Comparison of ENCODE assay signal across 8 cellular contexts in the genomic region with DNA sequence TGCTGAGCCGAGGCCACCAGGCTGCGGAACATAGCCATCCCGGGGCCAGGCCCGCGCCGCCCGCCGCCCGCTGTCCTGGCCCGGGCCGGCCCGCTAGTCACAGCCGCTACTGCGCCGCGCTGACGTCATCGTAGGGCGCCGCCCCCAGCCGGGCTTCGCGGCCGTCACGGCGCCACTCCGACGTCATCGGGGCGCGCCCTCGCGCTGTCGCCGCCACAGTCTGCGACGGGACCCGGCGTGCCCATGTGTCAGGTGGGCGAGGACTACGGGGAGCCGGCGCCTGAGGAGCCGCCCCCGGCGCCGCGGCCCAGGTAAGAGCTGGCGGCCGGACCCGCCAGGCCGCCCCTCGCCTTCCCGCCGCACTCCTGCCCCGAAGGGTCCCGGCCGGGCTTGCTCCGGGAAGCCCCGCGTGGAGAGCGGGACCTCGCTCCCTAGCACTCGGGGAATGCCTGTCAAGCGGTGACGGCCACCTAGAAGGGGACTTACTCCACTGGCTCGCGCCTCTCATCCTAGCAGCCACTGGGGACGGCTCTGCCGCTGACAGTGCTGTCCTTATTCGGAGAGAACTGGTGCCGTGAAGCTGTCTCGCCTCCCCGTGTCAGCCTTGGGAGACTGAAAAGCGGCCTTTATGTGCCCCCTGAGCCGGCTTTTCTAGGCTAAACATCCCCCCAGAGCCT. TPM values are rescaled to one million over a fixed set of nuclear protein-coding genes. Genes with fewer than 3 reads are reported as not detected.
A peak's percentile ranks its signal among the peaks of the same experiment; 100 is the strongest.
DNase-seq lines count a peak whose midpoint lies in the region; ATAC-seq and TF ChIP-seq lines count a peak whose summit lies in the region.

A gene (plus strand): TSS at position 216 of the 677 bp plus-strand sequence. CDS start 28 bp downstream, at position 244.
A gene with protein sequence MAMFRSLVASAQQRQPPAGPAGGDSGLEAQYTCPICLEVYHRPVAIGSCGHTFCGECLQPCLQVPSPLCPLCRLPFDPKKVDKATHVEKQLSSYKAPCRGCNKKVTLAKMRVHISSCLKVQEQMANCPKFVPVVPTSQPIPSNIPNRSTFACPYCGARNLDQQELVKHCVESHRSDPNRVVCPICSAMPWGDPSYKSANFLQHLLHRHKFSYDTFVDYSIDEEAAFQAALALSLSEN (minus strand): TSS at position 121 of the 677 bp plus-strand sequence. CDS start 83 bp downstream, at position 38.

- H2AFZ ChIP-seq in IMR-90 (replicated peaks; ENCODE audit: low read length, poor library complexity), result peak within 1 kb of the TSS; percentile 94

- peak within 1 kb of the TSS; percentile 82 for H3K14ac ChIP-seq in IMR-90 (replicated peaks; ENCODE audit: low read depth, low read length)

- no peaks in the 10 kb centered on the region for H3K9me3 Mint-ChIP-seq in natural killer cell treated with Interleukin-12 subunit alpha and Interleukin-12 subunit beta and Interleukin-15 and Interleukin-18, amount 100 ng/mL, for 72 hours

- no peak within 1 kb of the TSS for H3K18ac ChIP-seq in IMR-90 (ENCODE audit: low read depth, low read length)

- H3K4me1 Mint-ChIP-seq in natural killer cell treated with Interleukin-12 subunit alpha and Interleukin-12 subunit beta and Interleukin-15 and Interleukin-18, amount 100 ng/mL, for 72 hours (ENCODE audit: low read depth in 2 of 2), result peaks cover 43 to 49% of the 10 kb centered on the region in 2 donors

- peak within 1 kb of the TSS; percentile 99 for H3K4me2 ChIP-seq in IMR-90 (ENCODE audit: low read depth, low read length)

- H3K79me1 ChIP-seq in IMR-90 (ENCODE audit: low read depth in 1 of 2, low read length in 2 of 2), result peaks cover 26 to 74% of the 10 kb centered on the region in 2 experiments

- H4K5ac ChIP-seq in IMR-90 (ENCODE audit: low read depth, low read length), result peak within 1 kb of the TSS; percentile 66; the same call in 1 of the 2 replicates

- H3K36me3 ChIP-seq in IMR-90 (ENCODE audit: control insufficient read depth, insufficient read depth, low read length) (0 out of 2 replicates have a peak, but pooled peaks cover 2% of the 10 kb centered on the region), RWPE2 (ENCODE audit: low read depth) (no peaks in the 10 kb centered on the region)

- in situ Hi-C loops in IMR-90 (cut with MboI; ENCODE audit: low sequenced_read_pairs), result no loop called here

- H2BK15ac ChIP-seq in IMR-90 (ENCODE audit: low read depth, low read length), result no peak within 1 kb of the TSS

- H3K27me3 ChIP-seq in IMR-90 (ENCODE audit: control insufficient read depth, insufficient read depth, low read length) (no peaks in the 10 kb centered on the region), RWPE2 (ENCODE audit: insufficient read depth, poor library complexity, severe bottlenecking) (no peaks in the 10 kb centered on the region)

- peak within 1 kb of the TSS; percentile 67 for H2BK5ac ChIP-seq in IMR-90 (ENCODE audit: low read depth, low read length, poor library complexity, severe bottlenecking)

- H3K9me3 ChIP-seq in IMR-90 (ENCODE audit: control insufficient read depth, insufficient read depth, low read length) (no peaks in the 10 kb centered on the region), RWPE2 (ENCODE audit: severe bottlenecking) (no peaks in the 10 kb centered on the region)

- H3K27ac ChIP-seq in IMR-90 (ENCODE audit: insufficient read depth, low read length) (peak within 1 kb of the TSS; percentile 65; the same call in 1 of the 2 replicates), RWPE2 (ENCODE audit: poor library complexity, severe bottlenecking) (peak within 1 kb of the TSS; percentile 7)

- H2BK20ac ChIP-seq in IMR-90 (ENCODE audit: low read depth, low read length), result no peak within 1 kb of the TSS

- WGBS in IMR-90 (ENCODE audit: extremely low coverage in 2 of 2, insufficient read length in 1 of 2), 2 experiments, result 1% methylated on average over 33 of the region's 76 CpGs; no CpG with 5 or more reads in 1 of the 2 experiments

- H4K20me1 ChIP-seq in IMR-90 (ENCODE audit: insufficient read depth, low read length), result peaks cover 22% of the 10 kb centered on the region; the same call in 1 of the 2 replicates

- H2AK9ac ChIP-seq in IMR-90 (replicated peaks; ENCODE audit: low read depth, low read length, poor library complexity), result peak within 1 kb of the TSS; percentile 98

- peak; percentile 67 for TF ChIP-seq POLR2A in IMR-90 (IDR thresholded peaks at IDR 0.05; ENCODE audit: low read depth, low read length)

- no TSS peak for BruUV-seq in IMR-90 (replicated peaks; lab: Mats Ljungman, UMichigan)

- peak within 1 kb of the TSS; percentile 18; the same call in 1 of the 2 replicates for H2BK120ac ChIP-seq in IMR-90 (ENCODE audit: low read depth, low read length)

- H3K27me3 Mint-ChIP-seq in natural killer cell treated with Interleukin-12 subunit alpha and Interleukin-12 subunit beta and Interleukin-15 and Interleukin-18, amount 100 ng/mL, for 72 hours, result no peaks in the 10 kb centered on the region

- peak; percentile 66 for DNase-seq in DMS114 treated with DMSO at 0.1 percent for 48 hours (lab: John Stamatoyannopoulos, UW; ENCODE audit: unreplicated experiment)
- DNase-seq in IMR-90, result peak; percentile 84
- DNase-seq in RWPE2 (ENCODE audit: low spot score), result no peak
- DNase-seq in activated T-helper 9 cell treated with anti-CD3 and anti-CD28 coated beads, Interleukin-2, amount 50 U/mL, for 16 hours (ENCODE audit: low read depth), result peak; percentile 93
- peak; percentile 88 for DNase-seq in fibroblast of pulmonary artery (ENCODE audit: low read depth)
- peak; percentile 95 for DNase-seq in natural killer cell treated with Interleukin-12 subunit alpha and Interleukin-12 subunit beta and Interleukin-15 and Interleukin-18, amount 100 ng/mL, for 72 hours (ENCODE audit: low spot score)
- DNase-seq in stimulated activated naive CD4-positive, alpha-beta T cell treated with Interleukin-2 at 50 U/mL for 16 hours (lab: John Stamatoyannopoulos, UW), result peak; percentile 88

- H2AK5ac ChIP-seq in IMR-90 (ENCODE audit: low read depth, low read length), result peak within 1 kb of the TSS; percentile 91

- peak within 1 kb of the TSS; percentile 81 for H3K23ac ChIP-seq in IMR-90 (ENCODE audit: low read depth, low read length)

- H3K4me3 ChIP-seq in IMR-90 (ENCODE audit: insufficient read depth, low read depth, low read length) (peak within 1 kb of the TSS; percentile 95), RWPE2 (ENCODE audit: severe bottlenecking) (peak within 1 kb of the TSS; percentile 77), fibroblast of pulmonary artery (replicated peaks; ENCODE audit: low read depth, low read length) (peak within 1 kb of the TSS; percentile 91)

- intact Hi-C loops in IMR-90 (cut with micrococcal nuclease), result no loop called here

- peak within 1 kb of the TSS; percentile 81 for H3K4ac ChIP-seq in IMR-90 (ENCODE audit: low read depth, low read length)

- peak within 1 kb of the TSS; percentile 85 to 91 for H3K27ac Mint-ChIP-seq in natural killer cell treated with Interleukin-12 subunit alpha and Interleukin-12 subunit beta and Interleukin-15 and Interleukin-18, amount 100 ng/mL, for 72 hours

- peak within 1 kb of the TSS; percentile 50 to 89; a peak in 3 of 4 replicates for H4K8ac ChIP-seq in IMR-90 (ENCODE audit: low read depth in 2 of 2, low read length in 2 of 2)

- no peak for TF ChIP-seq RAD21 in IMR-90 (IDR thresholded peaks at IDR 0.05; ENCODE audit: low read length)

- ATAC-seq in GM21515 (IDR thresholded peaks at IDR 0.05; ENCODE audit: unreplicated experiment) (peak; percentile 61), IMR-90 (ENCODE audit: low read depth) (peak; percentile 86), RWPE2 (ENCODE audit: low read depth) (peak; percentile 67)
- ATAC-seq in natural killer cell treated with Interleukin-12 subunit alpha and Interleukin-12 subunit beta and Interleukin-15 and Interleukin-18, amount 100 ng/mL, for 72 hours, result peak; percentile 90 to 92

- peak within 1 kb of the TSS; percentile 60; the same call in 1 of the 2 replicates for H4K91ac ChIP-seq in IMR-90 (ENCODE audit: insufficient read depth, low read depth, low read length)

- CTCF ChIA-PET in IMR-90 (lab: Yijun Ruan, JAX), result no interaction called here

- dilution Hi-C loops in IMR-90 (cut with HindIII; ENCODE audit: low sequenced_read_pairs, unreplicated experiment), result no loop called here

- peak within 1 kb of the TSS; percentile 88 for H3K4me3 Mint-ChIP-seq in natural killer cell treated with Interleukin-12 subunit alpha and Interleukin-12 subunit beta and Interleukin-15 and Interleukin-18, amount 100 ng/mL, for 72 hours

- peak within 1 kb of the TSS; percentile 20; the same call in 1 of the 2 replicates for H3K56ac ChIP-seq in IMR-90 (ENCODE audit: extremely low read depth, insufficient read depth, low read length)

- POLR2A ChIA-PET in IMR-90 (lab: Charles Lee; ENCODE audit: unreplicated experiment), result no interaction called here

- H3K36me3 Mint-ChIP-seq in natural killer cell treated with Interleukin-12 subunit alpha and Interleukin-12 subunit beta and Interleukin-15 and Interleukin-18, amount 100 ng/mL, for 72 hours, result no peaks in the 10 kb centered on the region

- H3K4me1 ChIP-seq in IMR-90 (ENCODE audit: control insufficient read depth, insufficient read depth, low read length), result peaks cover 12% of the 10 kb centered on the region
- H3K4me1 ChIP-seq in RWPE2 (ENCODE audit: insufficient read depth, poor library complexity, severe bottlenecking), result no peaks in the 10 kb centered on the region

- peak within 1 kb of the TSS; percentile 80 for H3K9ac ChIP-seq in IMR-90 (ENCODE audit: low read depth, low read length)

- H3K9me1 ChIP-seq in IMR-90 (ENCODE audit: insufficient read depth, low read length), result no peaks in the 10 kb centered on the region

- TF ChIP-seq CTCF in IMR-90 (conservative IDR thresholded peaks at IDR 0.05; ENCODE audit: low read depth, low read length) (no peak), RWPE2 (IDR thresholded peaks at IDR 0.05; ENCODE audit: poor library complexity, severe bottlenecking) (no peak), fibroblast of pulmonary artery (IDR thresholded peaks at IDR 0.05; ENCODE audit: low read length, missing control alignments) (no peak)

TF ChIP-seq in IMR-90, 13 proteins besides CTCF, POLR2A, EP300 and RAD21 (continues in another document):
- no peak for TF ChIP-seq RFX5 (IDR thresholded peaks at IDR 0.05; ENCODE audit: low read depth, low read length)
- TF ChIP-seq RCOR1 (IDR thresholded peaks at IDR 0.05; ENCODE audit: insufficient replicate concordance, low read length), result no peak

RNA-seq across cellular contexts. Expression of the first gene that starts in this region (rescaled TPM):
- 12.8 and 12.9 TPM in 2 replicates for total RNA-seq in IMR-90 (2012; rRNA removed)
- 18.4 and 23.4 TPM in 2 replicates for polyA plus RNA-seq in IMR-90 (2012; rRNA removed)
- polyA plus RNA-seq in IMR-90 (2012; cell fraction: cytosol; rRNA removed), result 16.4 and 19.7 TPM in 2 replicates
- 25.5 and 154 TPM in 2 replicates for polyA plus RNA-seq in IMR-90 (2012; cell fraction: nucleus; rRNA removed; ENCODE audit: low replicate concordance)
- 10 to 100 TPM; 39.0 to 80.4 TPM for total RNA-seq in natural killer cell treated with Interleukin-12 subunit alpha and Interleukin-12 subunit beta and Interleukin-15 and Interleukin-18, amount 100 ng/mL, for 72 hours

RNA-seq across cellular contexts. Expression of the second gene that starts in this region (rescaled TPM):
- total RNA-seq in IMR-90 (2012; rRNA removed), result 6.9 and 8.1 TPM in 2 replicates
- 17.4 and 24.1 TPM in 2 replicates for polyA plus RNA-seq in IMR-90 (2012; rRNA removed)
- 13.4 and 20.8 TPM in 2 replicates for polyA plus RNA-seq in IMR-90 (2012; cell fraction: cytosol; rRNA removed)
- polyA plus RNA-seq in IMR-90 (2012; cell fraction: nucleus; rRNA removed; ENCODE audit: low replicate concordance), result 31.6 and 83.7 TPM in 2 replicates
- 10 to 100 TPM; 29.1 to 49.4 TPM for total RNA-seq in natural killer cell treated with Interleukin-12 subunit alpha and Interleukin-12 subunit beta and Interleukin-15 and Interleukin-18, amount 100 ng/mL, for 72 hours
